ENCODE assay signal across 1 cellular context in genomic region chr5:134018154-134018985, GRCh38.
TF ChIP-seq lines count a peak whose summit lies in the region.

No MANE protein-coding gene starts in this region.

TF ChIP-seq in A549, 52 proteins besides CTCF, POLR2A, EP300 and RAD21 (continued from another document):
- TF ChIP-seq HMGXB4 (CRISPR knock-in tag; IDR thresholded peaks at IDR 0.05; ENCODE audit: borderline replicate concordance) = no peak
- TF ChIP-seq USF2 (IDR thresholded peaks at IDR 0.05) = 0 out of 2 replicates have a peak, but pooled peaks have one; percentile 15
- TF ChIP-seq HOXA7 (CRISPR knock-in tag; IDR thresholded peaks at IDR 0.05) = no peak
- peak; percentile 47 for TF ChIP-seq MYC (IDR thresholded peaks at IDR 0.05; ENCODE audit: borderline replicate concordance, low read length)
- no peak for TF ChIP-seq CHD4 (IDR thresholded peaks at IDR 0.05; ENCODE audit: borderline replicate concordance)
- TF ChIP-seq MAFK (IDR thresholded peaks at IDR 0.05; ENCODE audit: partially characterized antibody) = peak; percentile 64
- TF ChIP-seq HDAC2 (IDR thresholded peaks at IDR 0.05) = no peak
- TF ChIP-seq ESRRA (IDR thresholded peaks at IDR 0.05; ENCODE audit: borderline replicate concordance, low read length) = peak; percentile 96
- no peak for TF ChIP-seq ZFP36 (IDR thresholded peaks at IDR 0.05; ENCODE audit: borderline replicate concordance, partially characterized antibody)
- TF ChIP-seq EHF (CRISPR knock-in tag; IDR thresholded peaks at IDR 0.05) = peak; percentile 62; the same call in 1 of the 2 replicates
- TF ChIP-seq JUN (IDR thresholded peaks at IDR 0.05) = peak in 1 of 2 experiments; percentile 70; a peak in 3 of 5 replicates
- TF ChIP-seq HOXB5 (CRISPR knock-in tag; IDR thresholded peaks at IDR 0.05) = no peak
- no peak for TF ChIP-seq SREBF2 (IDR thresholded peaks at IDR 0.05)
- no peak for TF ChIP-seq RFX5 (IDR thresholded peaks at IDR 0.05)
